Comparison of ENCODE assay signal across 14 cellular contexts in the genomic region with DNA sequence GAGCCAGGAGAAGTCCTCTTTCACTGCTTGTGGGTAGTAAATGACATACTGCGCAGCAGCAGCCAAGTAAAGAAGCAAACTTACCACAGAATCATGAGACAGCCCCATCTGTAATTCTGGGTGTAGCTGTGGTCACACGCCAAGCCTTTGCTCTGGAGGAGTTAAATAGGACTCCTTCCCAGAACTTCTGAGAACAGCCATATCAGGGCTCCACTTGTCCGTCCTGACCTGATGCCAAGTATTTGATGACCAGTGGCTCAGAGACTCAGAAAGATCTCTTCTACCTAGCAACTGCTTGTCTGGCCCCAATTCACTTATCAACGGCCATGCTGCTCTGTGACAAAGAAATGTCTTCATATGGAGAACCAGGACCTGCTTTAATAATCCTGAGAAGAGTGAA. TPM values are rescaled to one million over a fixed set of nuclear protein-coding genes. Genes with fewer than 3 reads are reported as not detected.
DNase-seq lines count a peak whose midpoint lies in the region; ATAC-seq and TF ChIP-seq lines count a peak whose summit lies in the region.
"Had no signal": no experiment of that assay in that cellular context is flagged by ENCODE, and none has a peak within 500 bp of the region (broad histone marks: within the 10 kb centered on the region; RNA-seq: fewer than 3 reads in every experiment).

No MANE protein-coding gene starts in this region.

- peaks cover 8% of the 10 kb centered on the region for H3K4me1 ChIP-seq in mammary epithelial cell (ENCODE audit: insufficient read depth, low read length)
- H3K4me1 ChIP-seq in suprapubic skin, result peaks cover 22% of the 10 kb centered on the region

- no peaks in the 10 kb centered on the region for H4K20me1 ChIP-seq in mammary epithelial cell (ENCODE audit: insufficient read depth, low read length)

- no peaks in the 10 kb centered on the region for H3K9me3 ChIP-seq in mammary epithelial cell (replicated peaks; ENCODE audit: insufficient read depth, low read length)
- no peaks in the 10 kb centered on the region for H3K9me3 ChIP-seq in suprapubic skin

- TF ChIP-seq POLR2A in suprapubic skin (IDR thresholded peaks at IDR 0.05), result no peak

- dilution Hi-C loops in mammary epithelial cell (cut with HindIII; ENCODE audit: low sequenced_read_pairs), result no loop called here

- no peak overlapping the region for H3K9ac ChIP-seq in mammary epithelial cell (ENCODE audit: insufficient read depth, low read length)

- POLR2A ChIA-PET in GM10248 (lab: Yijun Ruan, JAX), result no interaction called here

- H3K4me2 ChIP-seq in mammary epithelial cell (ENCODE audit: insufficient read depth, low read depth, low read length), result no peak overlapping the region

- no TSS peak for BruUV-seq in mammary epithelial cell (replicated peaks; lab: Mats Ljungman, UMichigan)

- H3K27ac ChIP-seq in mammary epithelial cell (ENCODE audit: insufficient read depth, low read depth, low read length) (no peak overlapping the region), suprapubic skin (peak overlapping the region; percentile 4)

- 32% methylated on average over 4 of the region's 4 CpGs for WGBS in mammary epithelial cell (ENCODE audit: low coverage, missing lambda C conversion rate)
- WGBS in suprapubic skin, result 46% methylated on average over 4 of the region's 4 CpGs

- peak overlapping the region; percentile 18 for H2AFZ ChIP-seq in mammary epithelial cell (ENCODE audit: low read depth, low read length)

- H3K27me3 ChIP-seq in mammary epithelial cell (ENCODE audit: insufficient read depth, low read length) (no peaks in the 10 kb centered on the region), suprapubic skin (no peaks in the 10 kb centered on the region)

- H3K36me3 ChIP-seq in mammary epithelial cell (ENCODE audit: insufficient read depth, low read length) (no peaks in the 10 kb centered on the region), suprapubic skin (no peaks in the 10 kb centered on the region)

- no peak for TF ChIP-seq EP300 in suprapubic skin (IDR thresholded peaks at IDR 0.05)

- DNase-seq in NCI-H2196 (lab: John Stamatoyannopoulos, UW; ENCODE audit: unreplicated experiment) (peak; percentile 68), mammary epithelial cell (peak; percentile 67), iris pigment epithelial cell (ENCODE audit: low read depth) (peak; percentile 11), suprapubic skin (ENCODE audit: low spot score in 2 of 2) (peak in 1 of 2 donors; percentile 66), GM10248 (ENCODE audit: extremely low spot score) (no peak), Kasumi-1 (lab: John Stamatoyannopoulos, UW) (no peak), glomerular visceral epithelial cell (ENCODE audit: extremely low spot score) (no peak)
- DNase-seq: activated CD8-positive, alpha-beta T cell treated with anti-CD3 and anti-CD28 coated beads for 36 hours; activated naive CD4-positive, alpha-beta T cell treated with anti-CD3 and anti-CD28 coated beads for 36 hours; COR-L47; dermis blood vessel endothelial cell; NCI-H1694; T-helper 1 cell had no signal

- TF ChIP-seq CTCF in mammary epithelial cell (conservative IDR thresholded peaks at IDR 0.05 in 1 of 2, IDR thresholded peaks at IDR 0.05 in 1 of 2; ENCODE audit: extremely low read depth in 1 of 2, insufficient read depth in 1 of 2, low read depth in 1 of 2, low read length in 2 of 2) (no peak), suprapubic skin (IDR thresholded peaks at IDR 0.05) (no peak), GM10248 (IDR thresholded peaks at IDR 0.05; ENCODE audit: control extremely low read depth, extremely low read depth, low read depth, missing control alignments) (no peak)

- intact Hi-C loops in mammary epithelial cell (cut with micrococcal nuclease), result no loop called here

- CTCF ChIA-PET in mammary epithelial cell (lab: Charles Lee; ENCODE audit: low non-redundant PET), result no interaction called here
- CTCF ChIA-PET in GM10248 (lab: Yijun Ruan, JAX), result interaction anchor here (1.2 to 1.3 kb wide), 2 partner anchors 11 to 21 kb away, joined by 3 read pairs; no protein-coding TSS in a partner anchor

- in situ Hi-C loops in mammary epithelial cell (cut with MboI; ENCODE audit: low sequenced_read_pairs in 2 of 2), result no loop called here

- no peak for ATAC-seq in GM19455 (IDR thresholded peaks at IDR 0.05; ENCODE audit: unreplicated experiment)
- ATAC-seq: activated CD8-positive, alpha-beta T cell treated with anti-CD3 and anti-CD28 coated beads for 36 hours had no signal

- H3K79me2 ChIP-seq in mammary epithelial cell (ENCODE audit: insufficient read depth, low read length), result no peaks in the 10 kb centered on the region

- no peak overlapping the region for H3K4me3 ChIP-seq in mammary epithelial cell (replicated peaks in 1 of 3; ENCODE audit: insufficient read depth in 1 of 3, low read depth in 2 of 3, low read length in 3 of 3)
- no peak overlapping the region for H3K4me3 ChIP-seq in suprapubic skin

RNA-seq across cellular contexts. Expression of a gene that starts 20.6 kb away (rescaled TPM):
- 10 to 100 TPM; 31.4 to 31.7 TPM for total RNA-seq in mammary epithelial cell
- 23.1 TPM for polyA plus RNA-seq in mammary epithelial cell
- 21.3 TPM for polyA minus RNA-seq in mammary epithelial cell
- 10 to 100 TPM; 16.0 to 21.3 (median 20.2) TPM for total RNA-seq in suprapubic skin

Comparison
In these comparisons a context has a peak if more than half of its experiments do, and no peak if none do; other contexts are left out.
1. DNase-seq: peak in NCI-H2196 (single experiment), mammary epithelial cell (single experiment) and iris pigment epithelial cell (single experiment); none in GM10248 (single experiment), Kasumi-1 (0 of 2) and glomerular visceral epithelial cell (single experiment).